Comparison of ENCODE assay signal across 22 cellular contexts in genomic region chr6:32627249-32627648, GRCh38.
A peak's percentile ranks its signal among the peaks of the same experiment; 100 is the strongest.
DNase-seq lines count a peak whose midpoint lies in the region; ATAC-seq and TF ChIP-seq lines count a peak whose summit lies in the region.
"Had no signal": no experiment of that assay in that cellular context is flagged by ENCODE, and none has a peak within 500 bp of the region (broad histone marks: within the 10 kb centered on the region; RNA-seq: fewer than 3 reads in every experiment).

No MANE protein-coding gene starts in this region.

- H3K4me1 Mint-ChIP-seq in T-helper 1 cell treated with Interleukin-12 subunit alpha and Interleukin-12 subunit beta and Interleukin-4 antibody, amounts not matched to agents 30 μg/mL and 1 μg/mL, for 36 hours (ENCODE audit: low read depth), result peaks cover 34% of the 10 kb centered on the region
- peaks cover 58% of the 10 kb centered on the region for H3K4me1 Mint-ChIP-seq in memory B cell

- ATAC-seq in memory B cell (ENCODE audit: low read depth) (no peak), HG03439 (IDR thresholded peaks at IDR 0.05; ENCODE audit: unreplicated experiment) (no peak)

- H3K27me3 ChIP-seq in BLaER1 treated with 17β-estradiol and CSF1 and Interleukin-3, amounts not matched to agents 10 nM and 100 nM, result no peaks in the 10 kb centered on the region
- H3K27me3 ChIP-seq: cardiac muscle cell, esophagus squamous epithelium, hepatocyte, right lobe of liver, testis, uterus had no signal

- H3K27ac ChIP-seq in BLaER1 treated with 17β-estradiol and CSF1 and Interleukin-3, amounts not matched to agents 10 nM and 100 nM, result peak overlapping the region in 10 of 11 experiments; percentile 20 to 78 (median 63); a peak in 15 of 22 replicates
- H3K27ac ChIP-seq: cardiac muscle cell, hepatocyte, right lobe of liver, testis, uterus had no signal

- H3K27me3 Mint-ChIP-seq in T-helper 1 cell treated with Interleukin-12 subunit alpha and Interleukin-12 subunit beta and Interleukin-4 antibody, amounts not matched to agents 30 μg/mL and 1 μg/mL, for 36 hours (ENCODE audit: low read depth), result no peaks in the 10 kb centered on the region
- H3K27me3 Mint-ChIP-seq in memory B cell, result no peaks in the 10 kb centered on the region
- H3K27me3 Mint-ChIP-seq: activated naive CD4-positive, alpha-beta T cell treated with anti-CD3 and anti-CD28 coated beads, Interleukin-2, amount 10 ng/mL, durations not matched to agents 7 days and 5 days; CD4-positive, alpha-beta memory T cell; progenitor cell of endocrine pancreas had no signal

- peaks cover 13 to 37% (median 31%) of the 10 kb centered on the region in 10 experiments for H3K4me1 ChIP-seq in BLaER1 treated with 17β-estradiol and CSF1 and Interleukin-3, amounts not matched to agents 10 nM and 100 nM
- H3K4me1 ChIP-seq: esophagus squamous epithelium, right lobe of liver, testis, uterus had no signal

- H3K27ac Mint-ChIP-seq in T-helper 1 cell treated with Interleukin-12 subunit alpha and Interleukin-12 subunit beta and Interleukin-4 antibody, amounts not matched to agents 30 μg/mL and 1 μg/mL, for 36 hours, result peak overlapping the region; percentile 89
- H3K27ac Mint-ChIP-seq in memory B cell, result peak overlapping the region; percentile 99
- H3K27ac Mint-ChIP-seq: activated naive CD4-positive, alpha-beta T cell treated with anti-CD3 and anti-CD28 coated beads, Interleukin-2, amount 10 ng/mL, durations not matched to agents 7 days and 5 days; progenitor cell of endocrine pancreas had no signal

- H3K9me3 Mint-ChIP-seq in T-helper 1 cell treated with Interleukin-12 subunit alpha and Interleukin-12 subunit beta and Interleukin-4 antibody, amounts not matched to agents 30 μg/mL and 1 μg/mL, for 36 hours, result peaks cover 5% of the 10 kb centered on the region
- H3K9me3 Mint-ChIP-seq in memory B cell, result no peaks in the 10 kb centered on the region
- H3K9me3 Mint-ChIP-seq: CD4-positive, alpha-beta memory T cell had no signal

- peaks cover 0 to 16% (median 0%) of the 10 kb centered on the region in 11 experiments; a peak in 5 of 22 replicates for H3K9me3 ChIP-seq in BLaER1 treated with 17β-estradiol and CSF1 and Interleukin-3, amounts not matched to agents 10 nM and 100 nM (replicated peaks in 1 of 11)
- H3K9me3 ChIP-seq: esophagus squamous epithelium, right lobe of liver, testis, uterus had no signal

- peak overlapping the region in 2 of 11 experiments; percentile 19 to 44; a peak in 2 of 22 replicates for H3K9ac ChIP-seq in BLaER1 treated with 17β-estradiol and CSF1 and Interleukin-3, amounts not matched to agents 10 nM and 100 nM

- peaks cover 3% of the 10 kb centered on the region for H3K36me3 Mint-ChIP-seq in T-helper 1 cell treated with Interleukin-12 subunit alpha and Interleukin-12 subunit beta and Interleukin-4 antibody, amounts not matched to agents 30 μg/mL and 1 μg/mL, for 36 hours (ENCODE audit: low read depth)
- H3K36me3 Mint-ChIP-seq in memory B cell, result peaks cover 13% of the 10 kb centered on the region
- H3K36me3 Mint-ChIP-seq: CD4-positive, alpha-beta memory T cell had no signal

- no peaks in the 10 kb centered on the region for H3K36me3 ChIP-seq in BLaER1 treated with 17β-estradiol and CSF1 and Interleukin-3, amounts not matched to agents 10 nM and 100 nM
- H3K36me3 ChIP-seq: cardiac muscle cell, esophagus squamous epithelium, right lobe of liver, uterus had no signal

- no peaks in the 10 kb centered on the region for H4K20me1 ChIP-seq in BLaER1 treated with 17β-estradiol and CSF1 and Interleukin-3, amounts not matched to agents 10 nM and 100 nM

- no peak overlapping the region for H3K4me3 Mint-ChIP-seq in T-helper 1 cell treated with Interleukin-12 subunit alpha and Interleukin-12 subunit beta and Interleukin-4 antibody, amounts not matched to agents 30 μg/mL and 1 μg/mL, for 36 hours
- peak overlapping the region; percentile 89 for H3K4me3 Mint-ChIP-seq in memory B cell
- H3K4me3 Mint-ChIP-seq: activated naive CD4-positive, alpha-beta T cell treated with anti-CD3 and anti-CD28 coated beads, Interleukin-2, amount 10 ng/mL, durations not matched to agents 7 days and 5 days; activated T-helper 1 cell treated with anti-CD3 and anti-CD28 coated beads, Interleukin-12 subunit alpha, Interleukin-12 subunit beta, Interleukin-2, Interleukin-4 antibody, amounts not matched to agents 30 ng/mL and 10 ng/mL and 1 ng/mL, durations not matched to agents 14 hours and 24 hours and 36 hours had no signal

- no peak overlapping the region for H3K4me3 ChIP-seq in BLaER1 treated with 17β-estradiol and CSF1 and Interleukin-3, amounts not matched to agents 10 nM and 100 nM
- H3K4me3 ChIP-seq in GM12865 (ENCODE audit: low read depth, low read length), result peak overlapping the region; percentile 27
- H3K4me3 ChIP-seq: cardiac muscle cell, esophagus squamous epithelium, hepatocyte, right lobe of liver, testis, uterus had no signal

- peak overlapping the region in 9 of 11 experiments; percentile 10 to 50 (median 26); a peak in 8 of 22 replicates for H3K4me2 ChIP-seq in BLaER1 treated with 17β-estradiol and CSF1 and Interleukin-3, amounts not matched to agents 10 nM and 100 nM
- H3K4me2 ChIP-seq: hepatocyte had no signal

- DNase-seq in GM12865 (ENCODE audit: low read depth), result no peak
- DNase-seq in memory B cell (ENCODE audit: low spot score in 2 of 2), result no peak
- no peak for DNase-seq in stimulated activated naive CD4-positive, alpha-beta T cell (lab: John Stamatoyannopoulos, UW)
- DNase-seq in D341Med (ENCODE audit: low spot score), result no peak
- DNase-seq: activated CD4-positive, alpha-beta T cell treated with anti-CD3 and anti-CD28 coated beads for 1 hour; esophagus squamous epithelium; mesendoderm; NCI-H1092; NCI-H1930; stimulated activated CD4-positive, alpha-beta T cell treated with anti-CD3 and anti-CD28 coated beads, Interleukin-12 subunit alpha, Interleukin-12 subunit beta, amount 100 ng/mL, for 4 hours had no signal

- no peak for TF ChIP-seq CTCF in GM12865 (IDR thresholded peaks at IDR 0.05; ENCODE audit: insufficient read depth, low read depth, low read length, missing control alignments)
